14 cellular contexts compared by ENCODE assay signal in the genomic region with DNA sequence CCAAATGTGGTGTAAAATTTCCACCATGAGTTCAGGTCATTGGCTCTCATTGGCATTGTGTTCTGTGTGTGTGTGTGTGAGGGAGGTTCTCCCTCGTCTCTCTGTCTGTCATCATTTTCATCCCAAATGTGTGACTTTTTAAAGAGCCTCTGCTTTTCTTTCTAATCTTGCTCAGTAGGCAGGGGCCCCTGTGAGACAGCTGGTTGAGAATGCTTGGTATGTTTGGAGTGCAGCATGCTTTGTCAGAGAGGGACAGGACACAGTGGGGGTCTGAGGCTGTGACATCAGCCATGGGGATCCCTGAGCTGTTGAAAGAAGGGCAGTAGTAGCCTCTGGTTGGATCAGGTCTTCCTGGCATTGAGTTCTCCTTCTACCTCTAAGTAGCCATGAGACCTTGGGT. TPM values are rescaled to one million over a fixed set of nuclear protein-coding genes. Genes with fewer than 3 reads are reported as not detected.
DNase-seq lines count a peak whose midpoint lies in the region; ATAC-seq, FAIRE-seq and TF ChIP-seq lines count a peak whose summit lies in the region.
"Had no signal": no experiment of that assay in that cellular context is flagged by ENCODE, and none has a peak within 500 bp of the region (broad histone marks: within the 10 kb centered on the region; RNA-seq: fewer than 3 reads in every experiment).

No MANE protein-coding gene starts in this region.

- H3K27ac ChIP-seq in osteoblast (ENCODE audit: low read depth, low read length), result peak overlapping the region; percentile 68
- H3K27ac ChIP-seq: ascending aorta had no signal

- no peak for TF ChIP-seq CTCF in osteoblast (IDR thresholded peaks at IDR 0.05; ENCODE audit: extremely low read depth, low read depth, low read length)

- DNase-seq in GM03348 (ENCODE audit: low spot score) (peak; percentile 72), RCC 7860 (ENCODE audit: low spot score) (peak; percentile 84), fibroblast of peridontal ligament (ENCODE audit: extremely low read depth) (peak; percentile 42), osteoblast (ENCODE audit: insufficient read length, low spot score, missing footprints) (peak; percentile 59), DMS 273 treated with DMSO at 0.1 percent for 48 hours (lab: John Stamatoyannopoulos, UW) (no peak)
- DNase-seq: CD8-positive, alpha-beta T cell; MV-4-11; natural killer cell; NCI-H2227 treated with DMSO at 0.1 percent for 48 hours had no signal

- no peaks in the 10 kb centered on the region for H3K9me3 ChIP-seq in osteoblast (ENCODE audit: low read depth, low read length)
- H3K9me3 ChIP-seq: ascending aorta had no signal

- peak overlapping the region; percentile 54 for H3K4me2 ChIP-seq in osteoblast (ENCODE audit: insufficient read depth, low read length)

- H3K36me3 ChIP-seq in osteoblast (ENCODE audit: insufficient read depth, low read length), result no peaks in the 10 kb centered on the region
- H3K36me3 ChIP-seq: ascending aorta had no signal

- peaks cover 48% of the 10 kb centered on the region for H3K4me1 ChIP-seq in osteoblast (ENCODE audit: insufficient read depth, low read length)

- H3K4me3 ChIP-seq in osteoblast (ENCODE audit: insufficient read depth, low read length), result no peak overlapping the region
- H3K4me3 ChIP-seq: ascending aorta had no signal

- ATAC-seq in HG02938 (IDR thresholded peaks at IDR 0.05; ENCODE audit: unreplicated experiment) (no peak), GM18873 (IDR thresholded peaks at IDR 0.05; ENCODE audit: low FRiP score, unreplicated experiment) (no peak)
- no peak for ATAC-seq in activated CD4-positive, CD25-positive, alpha-beta regulatory T cell treated with anti-CD3 and anti-CD28 coated beads, Interleukin-2, amount 50 U/mL, for 24 hours
- ATAC-seq: CD8-positive, alpha-beta T cell; natural killer cell had no signal

- peaks cover 58% of the 10 kb centered on the region for H3K79me2 ChIP-seq in osteoblast (ENCODE audit: insufficient read depth, low read length)

- H3K27me3 ChIP-seq in osteoblast (ENCODE audit: insufficient read depth, low read length), result no peaks in the 10 kb centered on the region
- H3K27me3 ChIP-seq: ascending aorta had no signal

- FAIRE-seq in RCC 7860 (lab: Jason Lieb, UNC), result peak; percentile 64
- FAIRE-seq: islet of Langerhans had no signal

- no peak overlapping the region for H2AFZ ChIP-seq in osteoblast (ENCODE audit: low read length)

- H4K20me1 ChIP-seq in osteoblast (ENCODE audit: insufficient read depth, low read length), result no peaks in the 10 kb centered on the region

RNA-seq across cellular contexts. Expression of gene PTPRM, which starts 10.6 kb away (rescaled TPM):
- 84.7 and 89.3 TPM in 2 replicates for total RNA-seq in osteoblast
